24 cellular contexts compared by ENCODE assay signal in genomic region chr2:121977326-121977725, GRCh38.
DNase-seq lines count a peak whose midpoint lies in the region; ATAC-seq, FAIRE-seq and TF ChIP-seq lines count a peak whose summit lies in the region.
"Had no signal": no experiment of that assay in that cellular context is flagged by ENCODE, and none has a peak within 500 bp of the region (broad histone marks: within the 10 kb centered on the region; RNA-seq: fewer than 3 reads in every experiment).

No MANE protein-coding gene starts in this region.

- H3K4me1 ChIP-seq in OCI-LY3 (ENCODE audit: low read length) = peaks cover 24% of the 10 kb centered on the region

- TF ChIP-seq POLR2A in GM12891 (IDR thresholded peaks at IDR 0.05; ENCODE audit: low read depth, low read length) = no peak

- H3K9me3 Mint-ChIP-seq in nephron = peaks cover 18% of the 10 kb centered on the region
- H3K9me3 Mint-ChIP-seq: CD4-positive, alpha-beta T cell had no signal

- 0 out of 2 replicates have a peak, but pooled peaks cover 3% of the 10 kb centered on the region for H3K9me3 ChIP-seq in OCI-LY3 (ENCODE audit: insufficient read depth, low read length)

- peak overlapping the region; percentile 37 to 85 (median 60) for H3K27ac Mint-ChIP-seq in nephron
- H3K27ac Mint-ChIP-seq: CD4-positive, alpha-beta T cell had no signal

- H3K36me3 Mint-ChIP-seq in nephron (ENCODE audit: low read depth) = no peaks in the 10 kb centered on the region

- no peaks in the 10 kb centered on the region for H3K79me2 ChIP-seq in OCI-LY3 (ENCODE audit: low read length)

- H3K9ac ChIP-seq in OCI-LY3 (ENCODE audit: low read length) = no peak overlapping the region
- H3K9ac ChIP-seq: BLaER1 had no signal

- H3K27me3 ChIP-seq in OCI-LY3 (ENCODE audit: low read depth, low read length) = no peaks in the 10 kb centered on the region; the same call in 1 of the 2 replicates
- H3K27me3 ChIP-seq in brain microvascular endothelial cell (replicated peaks) = no peaks in the 10 kb centered on the region
- H3K27me3 ChIP-seq: BLaER1 had no signal

- H3K4me3 ChIP-seq in AG10803 (ENCODE audit: low read length) = no peak overlapping the region
- no peak overlapping the region for H3K4me3 ChIP-seq in OCI-LY3 (ENCODE audit: low read length)
- H3K4me3 ChIP-seq in brain microvascular endothelial cell (ENCODE audit: low read depth, low read length) = no peak overlapping the region
- H3K4me3 ChIP-seq: BLaER1 had no signal

- TF ChIP-seq CTCF in AG10803 (conservative IDR thresholded peaks at IDR 0.05; ENCODE audit: low read length) = no peak
- TF ChIP-seq CTCF in OCI-LY3 (IDR thresholded peaks at IDR 0.05; ENCODE audit: low read depth, low read length) = no peak
- TF ChIP-seq CTCF in nephron (IDR thresholded peaks at IDR 0.05; ENCODE audit: unreplicated experiment in 3 of 3) = no peak
- no peak for TF ChIP-seq CTCF in brain microvascular endothelial cell (IDR thresholded peaks at IDR 0.05; ENCODE audit: low read depth, low read length, missing control alignments)

- H4K20me1 ChIP-seq in OCI-LY3 (ENCODE audit: insufficient read depth, low read length) = no peaks in the 10 kb centered on the region
- H4K20me1 ChIP-seq: BLaER1 had no signal

- H3K36me3 ChIP-seq in OCI-LY3 (replicated peaks; ENCODE audit: low read depth, low read length) (no peaks in the 10 kb centered on the region), brain microvascular endothelial cell (replicated peaks) (no peaks in the 10 kb centered on the region)
- H3K36me3 ChIP-seq: BLaER1 had no signal

- peak; percentile 40 for DNase-seq in AG10803 (ENCODE audit: low read depth)
- no peak for DNase-seq in GM12891 (ENCODE audit: insufficient read length, low spot score)
- no peak for DNase-seq in NCI-H2081 (lab: John Stamatoyannopoulos, UW)
- DNase-seq in NCI-H446 (lab: John Stamatoyannopoulos, UW) = no peak
- no peak for DNase-seq in left colon
- no peak for DNase-seq in brain microvascular endothelial cell
- DNase-seq: Caco-2; CD4-positive, alpha-beta T cell; DMS 273 treated with DMSO at 0.1 percent for 48 hours; DMS79 treated with DMSO at 0.1 percent for 48 hours; NCI-H1092; NCI-H1436; NCI-H187 treated with DMSO at 0.1 percent for 48 hours; NCI-H2227 treated with DMSO at 0.1 percent for 48 hours; NCI-H524; PC-3; SHP77; SW 1271 had no signal

- H3K4me2 ChIP-seq in OCI-LY3 (ENCODE audit: low read length) = peak overlapping the region; percentile 23; the same call in 1 of the 2 replicates
- H3K4me2 ChIP-seq: BLaER1 had no signal

- H3K27ac ChIP-seq in OCI-LY3 (ENCODE audit: low read length) = no peak overlapping the region
- H3K27ac ChIP-seq in brain microvascular endothelial cell = no peak overlapping the region
- H3K27ac ChIP-seq: BLaER1 had no signal

- intact Hi-C loops in left colon (cut with DNase I, micrococcal nuclease) = no loop called here

- peaks cover 34% of the 10 kb centered on the region for H3K4me1 Mint-ChIP-seq in nephron

- in situ Hi-C loops in brain microvascular endothelial cell (cut with HindIII; ENCODE audit: low pct_ligation_motif_present, low sequenced_read_pairs) = no loop called here

- ATAC-seq in left colon = no peak
- ATAC-seq: PC-3 had no signal

- peak overlapping the region; percentile 83 for H2AFZ ChIP-seq in OCI-LY3 (ENCODE audit: low read depth, low read length)

- no peak overlapping the region for H3K4me3 Mint-ChIP-seq in nephron

- FAIRE-seq in GM12891 (lab: Jason Lieb, UNC) = peak; percentile 60
- FAIRE-seq: A204.1, GM19239, H1 had no signal

- peaks cover 8% of the 10 kb centered on the region for H3K27me3 Mint-ChIP-seq in nephron (ENCODE audit: low read depth)
- H3K27me3 Mint-ChIP-seq: CD4-positive, alpha-beta T cell had no signal

TF ChIP-seq in GM12891, 5 proteins besides CTCF, POLR2A, EP300 and RAD21:
- TF ChIP-seq POLR2AphosphoS5 (IDR thresholded peaks at IDR 0.05; ENCODE audit: low read depth, low read length) (no peak), POU2F2 (IDR thresholded peaks at IDR 0.05; ENCODE audit: low read depth, low read length) (no peak), SPI1 (IDR thresholded peaks at IDR 0.05; ENCODE audit: low read depth, low read length) (no peak), TAF1 (IDR thresholded peaks at IDR 0.05; ENCODE audit: low read depth, low read length) (no peak), PAX5 (IDR thresholded peaks at IDR 0.05; ENCODE audit: insufficient read depth, low read length, severe bottlenecking) (no peak)
